In the genomic region with DNA sequence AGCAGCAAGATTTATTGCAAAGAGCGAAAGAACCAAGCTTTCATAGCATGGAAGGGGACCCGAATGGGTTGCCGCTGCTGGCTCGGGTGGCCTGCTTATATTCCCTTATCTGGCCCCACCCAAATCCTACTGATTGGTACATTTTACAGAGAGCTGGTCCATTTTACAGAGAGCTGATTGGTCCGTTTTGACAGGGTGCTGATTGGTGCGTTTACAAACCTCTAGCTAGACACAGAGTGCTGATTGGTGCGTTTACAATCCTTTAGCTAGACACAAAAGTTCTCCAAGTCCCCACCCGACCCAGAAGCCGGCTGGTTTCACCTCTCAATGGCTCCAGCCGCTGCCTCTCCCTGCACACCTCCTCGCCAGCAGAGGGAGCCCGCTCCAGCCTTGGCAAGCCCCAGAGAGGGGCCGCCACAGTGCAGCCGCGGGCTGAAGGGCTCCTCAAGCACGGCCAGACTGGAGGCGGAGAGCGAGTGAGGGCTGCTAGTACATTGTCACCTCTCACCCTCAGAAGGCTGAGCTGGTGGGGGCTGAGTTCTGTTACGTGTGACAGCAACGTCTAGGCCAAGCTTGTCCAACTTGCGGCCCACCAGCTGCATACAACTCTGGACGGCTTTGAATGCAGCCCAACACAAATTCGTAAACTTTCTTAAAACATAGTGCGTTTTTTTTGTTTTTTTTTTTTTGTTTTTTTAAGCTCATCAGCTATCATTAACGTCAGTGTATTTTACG, we compare ENCODE assay signal across 7 cellular contexts. TPM values are rescaled to one million over a fixed set of nuclear protein-coding genes. Genes with fewer than 3 reads are reported as not detected.
A peak's percentile ranks its signal among the peaks of the same experiment; 100 is the strongest.
DNase-seq lines count a peak whose midpoint lies in the region; ATAC-seq, FAIRE-seq and TF ChIP-seq lines count a peak whose summit lies in the region.

No MANE protein-coding gene starts in this region.

- no peaks in the 10 kb centered on the region for H3K27me3 ChIP-seq in pancreas

- H3K4me1 Mint-ChIP-seq in activated CD8-positive, alpha-beta T cell treated with anti-CD3 and anti-CD28 coated beads, Interleukin-2, amount 10 ng/mL, durations not matched to agents 7 days and 5 days (ENCODE audit: low read depth) = peaks cover 6% of the 10 kb centered on the region

- peak overlapping the region in 2 of 4 donors; percentile 27 to 42 for H3K4me3 ChIP-seq in pancreas

- H3K9me3 ChIP-seq in pancreas = no peaks in the 10 kb centered on the region

- FAIRE-seq in pancreas (lab: Jason Lieb, UNC) (no peak), urothelium cell line (lab: Jason Lieb, UNC) (peak; percentile 30), RCC 7860 (lab: Jason Lieb, UNC) (no peak)

- H3K27me3 Mint-ChIP-seq in activated CD8-positive, alpha-beta T cell treated with anti-CD3 and anti-CD28 coated beads, Interleukin-2, amount 10 ng/mL, durations not matched to agents 7 days and 5 days (ENCODE audit: low read depth) = peaks cover 13% of the 10 kb centered on the region

- H3K36me3 ChIP-seq in pancreas = no peaks in the 10 kb centered on the region

- ATAC-seq in GM19463 (IDR thresholded peaks at IDR 0.05; ENCODE audit: unreplicated experiment) = peak; percentile 99
- ATAC-seq in activated CD8-positive, alpha-beta T cell treated with anti-CD3 and anti-CD28 coated beads, Interleukin-2, amount 10 ng/mL, durations not matched to agents 7 days and 5 days = peak; percentile 93
- ATAC-seq in esophagus mucosa = peak; percentile 73
- peak; percentile 91 to 98 (median 96) for ATAC-seq in pancreas

- no peak overlapping the region for H3K27ac ChIP-seq in pancreas

- peak overlapping the region; percentile 12 for H3K4me3 Mint-ChIP-seq in activated CD8-positive, alpha-beta T cell treated with anti-CD3 and anti-CD28 coated beads, Interleukin-2, amount 10 ng/mL, durations not matched to agents 7 days and 5 days

- WGBS in pancreas, 2 donors = 49 to 51% methylated on average over 26 of the region's 26 CpGs

- no peaks in the 10 kb centered on the region for H3K4me1 ChIP-seq in pancreas

- POLR2A ChIA-PET in activated CD8-positive, alpha-beta T cell treated with anti-CD3 and anti-CD28 coated beads, Interleukin-2, amount 10 ng/mL, durations not matched to agents 7 days and 5 days (lab: Charles Lee) = interaction anchor here (2.2 kb wide), 1 partner anchor 24 kb away, joined by 15 read pairs; a partner anchor contains a TSS

- intact Hi-C loops in pancreas (cut with DNase I) = no loop called here

- peak in 3 of 4 donors; percentile 22 to 31 (median 26) for TF ChIP-seq CTCF in pancreas (IDR thresholded peaks at IDR 0.05)

- CTCF ChIA-PET in activated CD8-positive, alpha-beta T cell treated with anti-CD3 and anti-CD28 coated beads, Interleukin-2, amount 10 ng/mL, durations not matched to agents 7 days and 5 days (lab: Charles Lee) = interaction anchor here (0.7 to 1.6 kb wide), 16 partner anchors 10 to 519 kb away, joined by 3 to 10 read pairs (median 3); a partner anchor contains a TSS

- peak; percentile 67 for DNase-seq in LoVo (ENCODE audit: low spot score)
- DNase-seq in activated CD8-positive, alpha-beta T cell treated with anti-CD3 and anti-CD28 coated beads, Interleukin-2, amount 10 ng/mL, durations not matched to agents 7 days and 5 days = peak; percentile 64
- peak; percentile 61 to 87 (median 76) for DNase-seq in pancreas
- peak; percentile 55 for DNase-seq in urothelium cell line (ENCODE audit: low spot score)
- no peak for DNase-seq in RCC 7860 (ENCODE audit: low spot score)

- no peaks in the 10 kb centered on the region for H3K9me3 Mint-ChIP-seq in activated CD8-positive, alpha-beta T cell treated with anti-CD3 and anti-CD28 coated beads, Interleukin-2, amount 10 ng/mL, durations not matched to agents 7 days and 5 days (ENCODE audit: insufficient read depth)

- no peak overlapping the region for H3K27ac Mint-ChIP-seq in activated CD8-positive, alpha-beta T cell treated with anti-CD3 and anti-CD28 coated beads, Interleukin-2, amount 10 ng/mL, durations not matched to agents 7 days and 5 days

- H3K36me3 Mint-ChIP-seq in activated CD8-positive, alpha-beta T cell treated with anti-CD3 and anti-CD28 coated beads, Interleukin-2, amount 10 ng/mL, durations not matched to agents 7 days and 5 days (ENCODE audit: low read depth) = no peaks in the 10 kb centered on the region

RNA-seq across cellular contexts. Expression of a gene that starts 8.7 kb away (rescaled TPM):
- not detected for total RNA-seq in activated CD8-positive, alpha-beta T cell treated with anti-CD3 and anti-CD28 coated beads, Interleukin-2, amount 10 ng/mL, durations not matched to agents 7 days and 5 days
- total RNA-seq in esophagus mucosa (not detected), pancreas (under 1 TPM in 1 of 6 donors, not detected in 5; 0.20 TPM)
- polyA plus RNA-seq in pancreas = not detected

RNA-seq across cellular contexts. Expression of a gene that starts 24.1 kb away (rescaled TPM):
- 10 to 100 TPM; 25.7 to 26.2 TPM for total RNA-seq in activated CD8-positive, alpha-beta T cell treated with anti-CD3 and anti-CD28 coated beads, Interleukin-2, amount 10 ng/mL, durations not matched to agents 7 days and 5 days
- total RNA-seq in esophagus mucosa = 29.8 TPM
- 10 to 100 TPM in 2 of 6 donors, 1 to 10 TPM in 4; 5.6 to 15.9 (median 7.6) TPM for total RNA-seq in pancreas
- polyA plus RNA-seq in pancreas = 1 to 10 TPM; 4.6 to 8.7 TPM
